Comparison of ENCODE assay signal across 19 cellular contexts in genomic region chr20:3314391-3314790, GRCh38.
DNase-seq lines count a peak whose midpoint lies in the region; ATAC-seq and TF ChIP-seq lines count a peak whose summit lies in the region.
"Had no signal": no experiment of that assay in that cellular context is flagged by ENCODE, and none has a peak within 500 bp of the region (broad histone marks: within the 10 kb centered on the region; RNA-seq: fewer than 3 reads in every experiment).

No MANE protein-coding gene starts in this region.

- H2AK5ac ChIP-seq in mesenchymal stem cell (ENCODE audit: low read length, severe bottlenecking): no peak overlapping the region

- H2AFZ ChIP-seq in mesenchymal stem cell (ENCODE audit: low read depth, low read length): no peak overlapping the region

- no peak for TF ChIP-seq CTCF in stomach (IDR thresholded peaks at IDR 0.05)

- intact Hi-C loops in dendritic cell treated with granulocyte-macrophage colony-stimulating factor and Interleukin-4, amounts not matched to agents 40 ng/mL and 50 ng/mL, for 4 days (cut with micrococcal nuclease): no loop called here
- intact Hi-C loops in stomach (cut with DNase I; ENCODE audit: low total_unique reads): no loop called here

- H3K9ac ChIP-seq in adipocyte (ENCODE audit: low read length) (peak overlapping the region; percentile 2), mesenchymal stem cell (ENCODE audit: low read length) (peak overlapping the region; percentile 21)

- peaks cover 95% of the 10 kb centered on the region for H3K36me3 Mint-ChIP-seq in dendritic cell treated with granulocyte-macrophage colony-stimulating factor and Interleukin-4, amounts not matched to agents 40 ng/mL and 50 ng/mL, for 4 days (ENCODE audit: low read depth)

- H3K27ac ChIP-seq in mesenchymal stem cell (ENCODE audit: low read length, poor library complexity, severe bottlenecking): no peak overlapping the region
- peak overlapping the region in 3 of 5 donors; percentile 21 to 51 (median 23) for H3K27ac ChIP-seq in stomach

- H3K4me2 ChIP-seq in mesenchymal stem cell (ENCODE audit: low read length, poor library complexity, severe bottlenecking): no peak overlapping the region

- H2BK120ac ChIP-seq in mesenchymal stem cell (ENCODE audit: low read depth, low read length): no peak overlapping the region

- H3K27me3 Mint-ChIP-seq in dendritic cell treated with granulocyte-macrophage colony-stimulating factor and Interleukin-4, amounts not matched to agents 40 ng/mL and 50 ng/mL, for 4 days: no peaks in the 10 kb centered on the region
- H3K27me3 Mint-ChIP-seq: activated CD4-positive, alpha-beta T cell treated with anti-CD3 and anti-CD28 coated beads, Interleukin-2, amount 10 ng/mL, durations not matched to agents 24 days and 14 days; activated naive CD8-positive, alpha-beta T cell treated with anti-CD3 and anti-CD28 coated beads, Interleukin-2, amount 50 U/mL, for 24 hours; stimulated activated memory B cell treated with anti-CD40 and anti-IgM and Interleukin-4, amounts not matched to agents 10 μg/mL and 1 μg/mL and 100 μg/mL, for 72 hours had no signal

- H3K14ac ChIP-seq in mesenchymal stem cell (ENCODE audit: low read length in 2 of 2): no peak overlapping the region

- peak overlapping the region; percentile 71 for H3K27ac Mint-ChIP-seq in dendritic cell treated with granulocyte-macrophage colony-stimulating factor and Interleukin-4, amounts not matched to agents 40 ng/mL and 50 ng/mL, for 4 days
- H3K27ac Mint-ChIP-seq: activated CD4-positive, alpha-beta T cell treated with anti-CD3 and anti-CD28 coated beads, Interleukin-2, amount 10 ng/mL, durations not matched to agents 24 days and 14 days; activated naive CD8-positive, alpha-beta T cell treated with anti-CD3 and anti-CD28 coated beads, Interleukin-2, amount 50 U/mL, for 24 hours; activated T-helper 2 cell treated with anti-CD3 and anti-CD28 coated beads, Interferon-gamma antibody, Interleukin-2, Interleukin-4, amounts not matched to agents 10 μg/mL and 5 μg/mL and 100 μg/mL, durations not matched to agents 14 hours and 24 hours and 36 hours; stimulated activated memory B cell treated with anti-CD40 and anti-IgM and Interleukin-4, amounts not matched to agents 10 μg/mL and 1 μg/mL and 100 μg/mL, for 72 hours had no signal

- no peak for ATAC-seq in stimulated activated naive CD8-positive, alpha-beta T cell treated with anti-CD3 and anti-CD28 coated beads, Interleukin-15, Interleukin-2, amounts not matched to agents 100 U/mL and 50 U/mL, for 24 hours
- no peak for ATAC-seq in HG03439 (IDR thresholded peaks at IDR 0.05; ENCODE audit: unreplicated experiment)
- no peak for ATAC-seq in GM21367 (IDR thresholded peaks at IDR 0.05; ENCODE audit: unreplicated experiment)
- ATAC-seq: activated naive CD8-positive, alpha-beta T cell treated with anti-CD3 and anti-CD28 coated beads, Interleukin-2, amount 50 U/mL, for 24 hours; stimulated activated memory B cell treated with anti-CD40 and anti-IgM and Interleukin-4, amounts not matched to agents 10 μg/mL and 1 μg/mL and 100 μg/mL, for 72 hours had no signal

- no peak overlapping the region for H2BK5ac ChIP-seq in mesenchymal stem cell (ENCODE audit: low read depth, low read length, poor library complexity, severe bottlenecking)

- H3K9me3 Mint-ChIP-seq in dendritic cell treated with granulocyte-macrophage colony-stimulating factor and Interleukin-4, amounts not matched to agents 40 ng/mL and 50 ng/mL, for 4 days: no peaks in the 10 kb centered on the region
- H3K9me3 Mint-ChIP-seq: activated CD4-positive, alpha-beta T cell treated with anti-CD3 and anti-CD28 coated beads, Interleukin-2, amount 10 ng/mL, durations not matched to agents 24 days and 14 days; activated naive CD8-positive, alpha-beta T cell treated with anti-CD3 and anti-CD28 coated beads, Interleukin-2, amount 50 U/mL, for 24 hours; activated T-helper 2 cell treated with anti-CD3 and anti-CD28 coated beads, Interferon-gamma antibody, Interleukin-2, Interleukin-4, amounts not matched to agents 10 μg/mL and 5 μg/mL and 100 μg/mL, durations not matched to agents 14 hours and 24 hours and 36 hours; stimulated activated memory B cell treated with anti-CD40 and anti-IgM and Interleukin-4, amounts not matched to agents 10 μg/mL and 1 μg/mL and 100 μg/mL, for 72 hours had no signal

- H3K36me3 ChIP-seq in adipocyte (ENCODE audit: control insufficient read depth, insufficient read depth, low read length, severe bottlenecking): peaks cover 17% of the 10 kb centered on the region
- peaks cover 41 to 73% of the 10 kb centered on the region in 2 experiments for H3K36me3 ChIP-seq in mesenchymal stem cell (ENCODE audit: control insufficient read depth in 1 of 2, insufficient read depth in 2 of 2, low read depth in 1 of 2, low read length in 2 of 2)
- H3K36me3 ChIP-seq in stomach: peaks cover 8 to 93% (median 87%) of the 10 kb centered on the region in 4 donors

- no peak overlapping the region for H2BK15ac ChIP-seq in mesenchymal stem cell (ENCODE audit: low read depth, poor library complexity, severe bottlenecking)

- H3K79me1 ChIP-seq in mesenchymal stem cell (replicated peaks; ENCODE audit: low read length, poor library complexity, severe bottlenecking): peaks cover 2% of the 10 kb centered on the region

- H3K18ac ChIP-seq in mesenchymal stem cell (ENCODE audit: low read depth in 1 of 2, low read length in 2 of 2): no peak overlapping the region

- no peak overlapping the region for H3K4me3 ChIP-seq in adipocyte (ENCODE audit: low read length)
- H3K4me3 ChIP-seq in mesenchymal stem cell (ENCODE audit: insufficient read depth in 1 of 2, low read depth in 1 of 2, low read length in 2 of 2): no peak overlapping the region
- no peak overlapping the region for H3K4me3 ChIP-seq in stomach

- no peak overlapping the region for H2BK12ac ChIP-seq in mesenchymal stem cell (ENCODE audit: low read length in 2 of 2)

- no peak overlapping the region for H3K23ac ChIP-seq in mesenchymal stem cell (ENCODE audit: low read length in 2 of 2)

- H4K91ac ChIP-seq in mesenchymal stem cell (ENCODE audit: low read length): no peak overlapping the region

- H3K9me3 ChIP-seq in adipocyte (ENCODE audit: control insufficient read depth, low read length): no peaks in the 10 kb centered on the region
- H3K9me3 ChIP-seq in mesenchymal stem cell (ENCODE audit: control insufficient read depth, low read length): no peaks in the 10 kb centered on the region
- no peaks in the 10 kb centered on the region for H3K9me3 ChIP-seq in stomach

- H3K27me3 ChIP-seq in adipocyte (replicated peaks; ENCODE audit: control insufficient read depth, insufficient read depth, low read length) (no peaks in the 10 kb centered on the region), mesenchymal stem cell (ENCODE audit: control insufficient read depth in 1 of 2, insufficient read depth in 1 of 2, low read length in 2 of 2) (no peaks in the 10 kb centered on the region), stomach (no peaks in the 10 kb centered on the region)

- no peak overlapping the region for H3K4me3 Mint-ChIP-seq in dendritic cell treated with granulocyte-macrophage colony-stimulating factor and Interleukin-4, amounts not matched to agents 40 ng/mL and 50 ng/mL, for 4 days
- H3K4me3 Mint-ChIP-seq: activated CD4-positive, alpha-beta T cell treated with anti-CD3 and anti-CD28 coated beads, Interleukin-2, amount 10 ng/mL, durations not matched to agents 24 days and 14 days; activated naive CD8-positive, alpha-beta T cell treated with anti-CD3 and anti-CD28 coated beads, Interleukin-2, amount 50 U/mL, for 24 hours; stimulated activated memory B cell treated with anti-CD40 and anti-IgM and Interleukin-4, amounts not matched to agents 10 μg/mL and 1 μg/mL and 100 μg/mL, for 72 hours had no signal

- peaks cover 41% of the 10 kb centered on the region for H3K4me1 ChIP-seq in adipocyte (ENCODE audit: control insufficient read depth, insufficient read depth, low read length)
- H3K4me1 ChIP-seq in mesenchymal stem cell (ENCODE audit: control insufficient read depth, insufficient read depth, low read depth, low read length): peaks cover 2% of the 10 kb centered on the region
- H3K4me1 ChIP-seq in stomach: peaks cover 13 to 28% (median 19%) of the 10 kb centered on the region in 4 donors

- TF ChIP-seq EP300 in stomach (IDR thresholded peaks at IDR 0.05): no peak

- DNase-seq in adipocyte (ENCODE audit: low read depth): no peak
- DNase-seq in mesenchymal stem cell: no peak
- no peak for DNase-seq in stomach
- no peak for DNase-seq in stimulated activated naive CD8-positive, alpha-beta T cell treated with anti-CD3 and anti-CD28 coated beads, Interleukin-15, Interleukin-2, amounts not matched to agents 100 U/mL and 50 U/mL, for 24 hours
- DNase-seq in C1 segment of cervical spinal cord (lab: John Stamatoyannopoulos, UW): no peak
- DNase-seq: activated CD4-positive, alpha-beta T cell treated with anti-CD3 and anti-CD28 coated beads, Interleukin-2, amount 10 ng/mL, durations not matched to agents 24 days and 14 days; activated naive CD8-positive, alpha-beta T cell treated with anti-CD3 and anti-CD28 coated beads, Interleukin-2, amount 50 U/mL, for 24 hours; COR-L47; EL; foreskin melanocyte; GOT3; NCI-H1105; NCI-H524 treated with DMSO at 0.1 percent for 48 hours; trophoblast cell had no signal

- no peak for TF ChIP-seq POLR2A in stomach (IDR thresholded peaks at IDR 0.05)

- peaks cover 52% of the 10 kb centered on the region for H3K4me1 Mint-ChIP-seq in dendritic cell treated with granulocyte-macrophage colony-stimulating factor and Interleukin-4, amounts not matched to agents 40 ng/mL and 50 ng/mL, for 4 days (ENCODE audit: low read depth)
- H3K4me1 Mint-ChIP-seq: activated CD4-positive, alpha-beta T cell treated with anti-CD3 and anti-CD28 coated beads, Interleukin-2, amount 10 ng/mL, durations not matched to agents 24 days and 14 days; activated naive CD8-positive, alpha-beta T cell treated with anti-CD3 and anti-CD28 coated beads, Interleukin-2, amount 50 U/mL, for 24 hours; stimulated activated memory B cell treated with anti-CD40 and anti-IgM and Interleukin-4, amounts not matched to agents 10 μg/mL and 1 μg/mL and 100 μg/mL, for 72 hours had no signal

- 80% methylated on average over 1 of the region's 1 CpG for WGBS in mesenchymal stem cell
- WGBS in stomach, 5 donors: 83 to 100% (median 93%) methylated on average over 1 of the region's 1 CpG

- H3K4ac ChIP-seq in mesenchymal stem cell (ENCODE audit: low read depth in 1 of 2, low read length in 2 of 2): no peak overlapping the region

- H4K8ac ChIP-seq in mesenchymal stem cell (ENCODE audit: low read length): no peak overlapping the region
